Comparison of ENCODE assay signal across 1 cellular context in the genomic region with DNA sequence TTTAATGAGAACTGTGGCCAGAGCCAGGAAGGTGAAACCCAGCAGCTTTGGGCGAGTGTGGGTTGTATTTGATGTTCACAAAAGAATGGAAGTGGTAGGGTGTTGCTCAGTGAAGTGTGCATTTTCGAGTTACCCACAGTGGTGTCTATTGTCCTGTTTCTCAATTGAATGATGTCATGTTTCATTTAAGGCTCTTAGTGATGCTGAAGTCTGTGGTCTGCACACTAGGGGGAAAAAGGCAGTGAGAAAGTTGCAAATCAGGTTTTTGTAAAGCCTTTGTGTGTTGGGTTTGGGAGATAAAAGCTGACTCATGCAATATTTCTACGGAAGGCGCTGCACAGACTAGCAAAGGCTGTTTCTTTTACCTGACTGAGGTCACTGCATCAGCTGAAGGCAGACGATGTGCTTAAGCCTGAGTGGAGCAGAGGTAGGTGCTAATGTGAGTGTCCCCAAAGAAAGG.
A peak's percentile ranks its signal among the peaks of the same experiment; 100 is the strongest.
TF ChIP-seq lines count a peak whose summit lies in the region.

No MANE protein-coding gene starts in this region.

TF ChIP-seq in HEK293, 187 proteins besides CTCF, POLR2A, EP300 and RAD21 (continued from another document):
- TF ChIP-seq, protein P1, sequence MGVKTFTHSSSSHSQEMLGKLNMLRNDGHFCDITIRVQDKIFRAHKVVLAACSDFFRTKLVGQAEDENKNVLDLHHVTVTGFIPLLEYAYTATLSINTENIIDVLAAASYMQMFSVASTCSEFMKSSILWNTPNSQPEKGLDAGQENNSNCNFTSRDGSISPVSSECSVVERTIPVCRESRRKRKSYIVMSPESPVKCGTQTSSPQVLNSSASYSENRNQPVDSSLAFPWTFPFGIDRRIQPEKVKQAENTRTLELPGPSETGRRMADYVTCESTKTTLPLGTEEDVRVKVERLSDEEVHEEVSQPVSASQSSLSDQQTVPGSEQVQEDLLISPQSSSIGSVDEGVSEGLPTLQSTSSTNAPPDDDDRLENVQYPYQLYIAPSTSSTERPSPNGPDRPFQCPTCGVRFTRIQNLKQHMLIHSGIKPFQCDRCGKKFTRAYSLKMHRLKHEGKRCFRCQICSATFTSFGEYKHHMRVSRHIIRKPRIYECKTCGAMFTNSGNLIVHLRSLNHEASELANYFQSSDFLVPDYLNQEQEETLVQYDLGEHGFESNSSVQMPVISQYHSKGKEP (tag by site-specific recombination; IDR thresholded peaks at IDR 0.05): peak; percentile 26; the same call in 1 of the 2 replicates
- no peak for TF ChIP-seq ZNF157 (tag by site-specific recombination; IDR thresholded peaks at IDR 0.05)
- TF ChIP-seq EGR2 (tag by site-specific recombination; IDR thresholded peaks at IDR 0.05; ENCODE audit: low read depth): peak; percentile 52
- TF ChIP-seq ZNF837 (tag by site-specific recombination; IDR thresholded peaks at IDR 0.05): no peak
- TF ChIP-seq YY1 (tag by site-specific recombination; IDR thresholded peaks at IDR 0.05): no peak
- peak; percentile 88 for TF ChIP-seq TRIM28 (IDR thresholded peaks at IDR 0.05; ENCODE audit: borderline replicate concordance, low read length)
- TF ChIP-seq, protein P2, sequence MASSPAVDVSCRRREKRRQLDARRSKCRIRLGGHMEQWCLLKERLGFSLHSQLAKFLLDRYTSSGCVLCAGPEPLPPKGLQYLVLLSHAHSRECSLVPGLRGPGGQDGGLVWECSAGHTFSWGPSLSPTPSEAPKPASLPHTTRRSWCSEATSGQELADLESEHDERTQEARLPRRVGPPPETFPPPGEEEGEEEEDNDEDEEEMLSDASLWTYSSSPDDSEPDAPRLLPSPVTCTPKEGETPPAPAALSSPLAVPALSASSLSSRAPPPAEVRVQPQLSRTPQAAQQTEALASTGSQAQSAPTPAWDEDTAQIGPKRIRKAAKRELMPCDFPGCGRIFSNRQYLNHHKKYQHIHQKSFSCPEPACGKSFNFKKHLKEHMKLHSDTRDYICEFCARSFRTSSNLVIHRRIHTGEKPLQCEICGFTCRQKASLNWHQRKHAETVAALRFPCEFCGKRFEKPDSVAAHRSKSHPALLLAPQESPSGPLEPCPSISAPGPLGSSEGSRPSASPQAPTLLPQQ (tag by site-specific recombination; IDR thresholded peaks at IDR 0.05): peak; percentile 78
- TF ChIP-seq, protein P3, sequence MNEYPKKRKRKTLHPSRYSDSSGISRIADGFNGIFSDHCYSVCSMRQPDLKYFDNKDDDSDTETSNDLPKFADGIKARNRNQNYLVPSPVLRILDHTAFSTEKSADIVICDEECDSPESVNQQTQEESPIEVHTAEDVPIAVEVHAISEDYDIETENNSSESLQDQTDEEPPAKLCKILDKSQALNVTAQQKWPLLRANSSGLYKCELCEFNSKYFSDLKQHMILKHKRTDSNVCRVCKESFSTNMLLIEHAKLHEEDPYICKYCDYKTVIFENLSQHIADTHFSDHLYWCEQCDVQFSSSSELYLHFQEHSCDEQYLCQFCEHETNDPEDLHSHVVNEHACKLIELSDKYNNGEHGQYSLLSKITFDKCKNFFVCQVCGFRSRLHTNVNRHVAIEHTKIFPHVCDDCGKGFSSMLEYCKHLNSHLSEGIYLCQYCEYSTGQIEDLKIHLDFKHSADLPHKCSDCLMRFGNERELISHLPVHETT (tag by site-specific recombination; IDR thresholded peaks at IDR 0.05): 0 out of 2 replicates have a peak, but pooled peaks have one; percentile 13
- TF ChIP-seq ZNF785 (tag by site-specific recombination; IDR thresholded peaks at IDR 0.05): no peak
- TF ChIP-seq, protein P4, sequence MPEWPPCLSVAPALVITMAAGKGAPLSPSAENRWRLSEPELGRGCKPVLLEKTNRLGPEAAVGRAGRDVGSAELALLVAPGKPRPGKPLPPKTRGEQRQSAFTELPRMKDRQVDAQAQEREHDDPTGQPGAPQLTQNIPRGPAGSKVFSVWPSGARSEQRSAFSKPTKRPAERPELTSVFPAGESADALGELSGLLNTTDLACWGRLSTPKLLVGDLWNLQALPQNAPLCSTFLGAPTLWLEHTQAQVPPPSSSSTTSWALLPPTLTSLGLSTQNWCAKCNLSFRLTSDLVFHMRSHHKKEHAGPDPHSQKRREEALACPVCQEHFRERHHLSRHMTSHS (tag by site-specific recombination; IDR thresholded peaks at IDR 0.05): no peak
- no peak for TF ChIP-seq ZNF16 (tag by site-specific recombination; IDR thresholded peaks at IDR 0.05; ENCODE audit: low read depth)
- 0 out of 2 replicates have a peak, but pooled peaks have one; percentile 36 for TF ChIP-seq ZFP69B (tag by site-specific recombination; IDR thresholded peaks at IDR 0.05)
- peak; percentile 44 for TF ChIP-seq ZNF341 (tag by site-specific recombination; IDR thresholded peaks at IDR 0.05; ENCODE audit: low read depth)
- TF ChIP-seq, protein P5, sequence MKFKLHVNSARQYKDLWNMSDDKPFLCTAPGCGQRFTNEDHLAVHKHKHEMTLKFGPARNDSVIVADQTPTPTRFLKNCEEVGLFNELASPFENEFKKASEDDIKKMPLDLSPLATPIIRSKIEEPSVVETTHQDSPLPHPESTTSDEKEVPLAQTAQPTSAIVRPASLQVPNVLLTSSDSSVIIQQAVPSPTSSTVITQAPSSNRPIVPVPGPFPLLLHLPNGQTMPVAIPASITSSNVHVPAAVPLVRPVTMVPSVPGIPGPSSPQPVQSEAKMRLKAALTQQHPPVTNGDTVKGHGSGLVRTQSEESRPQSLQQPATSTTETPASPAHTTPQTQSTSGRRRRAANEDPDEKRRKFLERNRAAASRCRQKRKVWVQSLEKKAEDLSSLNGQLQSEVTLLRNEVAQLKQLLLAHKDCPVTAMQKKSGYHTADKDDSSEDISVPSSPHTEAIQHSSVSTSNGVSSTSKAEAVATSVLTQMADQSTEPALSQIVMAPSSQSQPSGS (tag by site-specific recombination; IDR thresholded peaks at IDR 0.05; ENCODE audit: low read depth): peak; percentile 97
- TF ChIP-seq ZEB2 (tag by site-specific recombination; IDR thresholded peaks at IDR 0.05): peak; percentile 80
- TF ChIP-seq IKZF3 (tag by site-specific recombination; IDR thresholded peaks at IDR 0.05): no peak
- peak; percentile 91 for TF ChIP-seq ZBTB17 (tag by site-specific recombination; IDR thresholded peaks at IDR 0.05)
- no peak for TF ChIP-seq ZNF223 (tag by site-specific recombination; IDR thresholded peaks at IDR 0.05)
- TF ChIP-seq, protein P6, sequence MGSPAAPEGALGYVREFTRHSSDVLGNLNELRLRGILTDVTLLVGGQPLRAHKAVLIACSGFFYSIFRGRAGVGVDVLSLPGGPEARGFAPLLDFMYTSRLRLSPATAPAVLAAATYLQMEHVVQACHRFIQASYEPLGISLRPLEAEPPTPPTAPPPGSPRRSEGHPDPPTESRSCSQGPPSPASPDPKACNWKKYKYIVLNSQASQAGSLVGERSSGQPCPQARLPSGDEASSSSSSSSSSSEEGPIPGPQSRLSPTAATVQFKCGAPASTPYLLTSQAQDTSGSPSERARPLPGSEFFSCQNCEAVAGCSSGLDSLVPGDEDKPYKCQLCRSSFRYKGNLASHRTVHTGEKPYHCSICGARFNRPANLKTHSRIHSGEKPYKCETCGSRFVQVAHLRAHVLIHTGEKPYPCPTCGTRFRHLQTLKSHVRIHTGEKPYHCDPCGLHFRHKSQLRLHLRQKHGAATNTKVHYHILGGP (tag by site-specific recombination; IDR thresholded peaks at IDR 0.05): no peak
- no peak for TF ChIP-seq ZNF433 (tag by site-specific recombination; IDR thresholded peaks at IDR 0.05; ENCODE audit: low read depth)
- 0 out of 2 replicates have a peak, but pooled peaks have one; percentile 23 for TF ChIP-seq ZNF561 (tag by site-specific recombination; IDR thresholded peaks at IDR 0.05; ENCODE audit: borderline replicate concordance)
- TF ChIP-seq ZNF544 (tag by site-specific recombination; IDR thresholded peaks at IDR 0.05): no peak
- TF ChIP-seq, protein P7, sequence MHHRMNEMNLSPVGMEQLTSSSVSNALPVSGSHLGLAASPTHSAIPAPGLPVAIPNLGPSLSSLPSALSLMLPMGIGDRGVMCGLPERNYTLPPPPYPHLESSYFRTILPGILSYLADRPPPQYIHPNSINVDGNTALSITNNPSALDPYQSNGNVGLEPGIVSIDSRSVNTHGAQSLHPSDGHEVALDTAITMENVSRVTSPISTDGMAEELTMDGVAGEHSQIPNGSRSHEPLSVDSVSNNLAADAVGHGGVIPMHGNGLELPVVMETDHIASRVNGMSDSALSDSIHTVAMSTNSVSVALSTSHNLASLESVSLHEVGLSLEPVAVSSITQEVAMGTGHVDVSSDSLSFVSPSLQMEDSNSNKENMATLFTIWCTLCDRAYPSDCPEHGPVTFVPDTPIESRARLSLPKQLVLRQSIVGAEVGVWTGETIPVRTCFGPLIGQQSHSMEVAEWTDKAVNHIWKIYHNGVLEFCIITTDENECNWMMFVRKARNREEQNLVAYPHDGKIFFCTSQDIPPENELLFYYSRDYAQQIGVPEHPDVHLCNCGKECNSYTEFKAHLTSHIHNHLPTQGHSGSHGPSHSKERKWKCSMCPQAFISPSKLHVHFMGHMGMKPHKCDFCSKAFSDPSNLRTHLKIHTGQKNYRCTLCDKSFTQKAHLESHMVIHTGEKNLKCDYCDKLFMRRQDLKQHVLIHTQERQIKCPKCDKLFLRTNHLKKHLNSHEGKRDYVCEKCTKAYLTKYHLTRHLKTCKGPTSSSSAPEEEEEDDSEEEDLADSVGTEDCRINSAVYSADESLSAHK (tag by site-specific recombination; IDR thresholded peaks at IDR 0.05): peak; percentile 97
- no peak for TF ChIP-seq ZFP3 (tag by site-specific recombination; IDR thresholded peaks at IDR 0.05; ENCODE audit: low read depth)
- TF ChIP-seq MEIS1 (CRISPR knock-in tag; IDR thresholded peaks at IDR 0.05; ENCODE audit: borderline replicate concordance): no peak
- TF ChIP-seq, protein P8, sequence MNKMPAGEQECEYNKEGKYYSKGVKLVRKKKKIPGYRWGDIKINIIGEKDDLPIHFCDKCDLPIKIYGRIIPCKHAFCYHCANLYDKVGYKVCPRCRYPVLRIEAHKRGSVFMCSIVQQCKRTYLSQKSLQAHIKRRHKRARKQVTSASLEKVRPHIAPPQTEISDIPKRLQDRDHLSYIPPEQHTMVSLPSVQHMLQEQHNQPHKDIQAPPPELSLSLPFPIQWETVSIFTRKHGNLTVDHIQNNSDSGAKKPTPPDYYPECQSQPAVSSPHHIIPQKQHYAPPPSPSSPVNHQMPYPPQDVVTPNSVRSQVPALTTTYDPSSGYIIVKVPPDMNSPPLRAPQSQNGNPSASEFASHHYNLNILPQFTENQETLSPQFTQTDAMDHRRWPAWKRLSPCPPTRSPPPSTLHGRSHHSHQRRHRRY (tag by site-specific recombination; IDR thresholded peaks at IDR 0.05): no peak
- TF ChIP-seq, protein P9, sequence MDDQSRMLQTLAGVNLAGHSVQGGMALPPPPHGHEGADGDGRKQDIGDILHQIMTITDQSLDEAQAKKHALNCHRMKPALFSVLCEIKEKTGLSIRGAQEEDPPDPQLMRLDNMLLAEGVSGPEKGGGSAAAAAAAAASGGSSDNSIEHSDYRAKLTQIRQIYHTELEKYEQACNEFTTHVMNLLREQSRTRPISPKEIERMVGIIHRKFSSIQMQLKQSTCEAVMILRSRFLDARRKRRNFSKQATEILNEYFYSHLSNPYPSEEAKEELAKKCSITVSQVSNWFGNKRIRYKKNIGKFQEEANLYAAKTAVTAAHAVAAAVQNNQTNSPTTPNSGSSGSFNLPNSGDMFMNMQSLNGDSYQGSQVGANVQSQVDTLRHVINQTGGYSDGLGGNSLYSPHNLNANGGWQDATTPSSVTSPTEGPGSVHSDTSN (CRISPR knock-in tag; IDR thresholded peaks at IDR 0.05): no peak
- TF ChIP-seq, protein P10, sequence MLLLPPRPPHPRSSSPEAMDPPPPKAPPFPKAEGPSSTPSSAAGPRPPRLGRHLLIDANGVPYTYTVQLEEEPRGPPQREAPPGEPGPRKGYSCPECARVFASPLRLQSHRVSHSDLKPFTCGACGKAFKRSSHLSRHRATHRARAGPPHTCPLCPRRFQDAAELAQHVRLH (tag by site-specific recombination; IDR thresholded peaks at IDR 0.05): no peak; the same call in 1 of the 2 replicates
- TF ChIP-seq ZXDB (tag by site-specific recombination; IDR thresholded peaks at IDR 0.05): peak; percentile 47
- TF ChIP-seq REPIN1 (tag by site-specific recombination; IDR thresholded peaks at IDR 0.05; ENCODE audit: low read depth): no peak
- TF ChIP-seq, protein P11, sequence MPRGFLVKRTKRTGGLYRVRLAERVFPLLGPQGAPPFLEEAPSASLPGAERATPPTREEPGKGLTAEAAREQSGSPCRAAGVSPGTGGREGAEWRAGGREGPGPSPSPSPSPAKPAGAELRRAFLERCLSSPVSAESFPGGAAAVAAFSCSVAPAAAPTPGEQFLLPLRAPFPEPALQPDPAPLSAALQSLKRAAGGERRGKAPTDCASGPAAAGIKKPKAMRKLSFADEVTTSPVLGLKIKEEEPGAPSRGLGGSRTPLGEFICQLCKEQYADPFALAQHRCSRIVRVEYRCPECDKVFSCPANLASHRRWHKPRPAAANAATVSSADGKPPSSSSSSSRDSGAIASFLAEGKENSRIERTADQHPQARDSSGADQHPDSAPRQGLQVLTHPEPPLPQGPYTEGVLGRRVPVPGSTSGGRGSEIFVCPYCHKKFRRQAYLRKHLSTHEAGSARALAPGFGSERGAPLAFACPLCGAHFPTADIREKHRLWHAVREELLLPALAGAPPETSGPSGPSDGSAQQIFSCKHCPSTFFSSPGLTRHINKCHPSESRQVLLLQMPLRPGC (tag by site-specific recombination; IDR thresholded peaks at IDR 0.05): peak; percentile 30; the same call in 1 of the 2 replicates
- TF ChIP-seq ZNF133 (tag by site-specific recombination; IDR thresholded peaks at IDR 0.05): no peak
